In genomic region chr14:53064461-53064860, GRCh38 we compare ENCODE assay signal across 20 cellular contexts.
A peak's percentile ranks its signal among the peaks of the same experiment; 100 is the strongest.
DNase-seq lines count a peak whose midpoint lies in the region; ATAC-seq, FAIRE-seq and TF ChIP-seq lines count a peak whose summit lies in the region.
"Had no signal": no experiment of that assay in that cellular context is flagged by ENCODE, and none has a peak within 500 bp of the region (broad histone marks: within the 10 kb centered on the region; RNA-seq: fewer than 3 reads in every experiment).

No MANE protein-coding gene starts in this region.

- no peak overlapping the region for H2AFZ ChIP-seq in HepG2 (ENCODE audit: low read length)
- H2AFZ ChIP-seq: GM23338 had no signal

- no peak overlapping the region for H3K27ac Mint-ChIP-seq in Caco-2 (ENCODE audit: unreplicated experiment)
- H3K27ac Mint-ChIP-seq: GM23338, IgD-negative memory B cell had no signal

- H3K9me3 ChIP-seq in HepG2 (ENCODE audit: low read length) (no peaks in the 10 kb centered on the region), right lobe of liver (no peaks in the 10 kb centered on the region), Caco-2 (no peaks in the 10 kb centered on the region)
- H3K9me3 ChIP-seq: BLaER1 treated with 17β-estradiol and CSF1 and Interleukin-3, amounts not matched to agents 10 nM and 100 nM had no signal

- CTCF ChIA-PET in HepG2 (lab: Yijun Ruan, JAX; ENCODE audit: low intra/inter-chr PET ratio, low total read pairs) (no interaction called here), Caco-2 (lab: Charles Lee) (no interaction called here)

- DNase-seq in HepG2 (ENCODE audit: low spot score) (no peak), right lobe of liver (no peak), cerebellar cortex (ENCODE audit: low spot score) (peak; percentile 6), kidney glomerular epithelial cell (lab: John Stamatoyannopoulos, UW) (peak; percentile 20), epidermal melanocyte (ENCODE audit: insufficient read length, low spot score) (no peak), sciatic nerve (ENCODE audit: low spot score) (no peak), Caco-2 (no peak)
- DNase-seq: 8988T; AML-193; Calu3; CD4-positive, CD25-positive, alpha-beta regulatory T cell; DMS 273 treated with DMSO at 0.1 percent for 48 hours; DMS79 treated with DMSO at 0.1 percent for 48 hours; EL; GDM1; H7 had no signal

- no peak for TF ChIP-seq RAD21 in HepG2 (CRISPR knock-in tag; IDR thresholded peaks at IDR 0.05)

- no peaks in the 10 kb centered on the region for H3K27me3 Mint-ChIP-seq in Caco-2 (ENCODE audit: insufficient read depth, unreplicated experiment)
- H3K27me3 Mint-ChIP-seq: CD4-positive, CD25-positive, alpha-beta regulatory T cell; IgD-negative memory B cell had no signal

- TF ChIP-seq POLR2A in HepG2 (IDR thresholded peaks at IDR 0.05; ENCODE audit: insufficient read depth in 1 of 2, low read depth in 2 of 2, low read length in 2 of 2) (no peak), right lobe of liver (IDR thresholded peaks at IDR 0.05) (no peak)

- POLR2A ChIA-PET in HepG2 (lab: Yijun Ruan, JAX) (no interaction called here), Caco-2 (lab: Charles Lee) (no interaction called here)

- H3K4me1 ChIP-seq in HepG2 (ENCODE audit: insufficient read depth, low read length) (no peaks in the 10 kb centered on the region), right lobe of liver (no peaks in the 10 kb centered on the region), Caco-2 (no peaks in the 10 kb centered on the region)

- H3K36me3 Mint-ChIP-seq in Caco-2 (ENCODE audit: insufficient read depth, unreplicated experiment) = no peaks in the 10 kb centered on the region

- no peaks in the 10 kb centered on the region for H4K20me1 ChIP-seq in HepG2 (ENCODE audit: insufficient read depth, low read length)
- H4K20me1 ChIP-seq: BLaER1 treated with 17β-estradiol and CSF1 and Interleukin-3, amounts not matched to agents 10 nM and 100 nM had no signal

- no peaks in the 10 kb centered on the region for H3K9me3 Mint-ChIP-seq in Caco-2 (ENCODE audit: unreplicated experiment)
- H3K9me3 Mint-ChIP-seq: CD4-positive, CD25-positive, alpha-beta regulatory T cell; GM23338; IgD-negative memory B cell had no signal

- no peak for FAIRE-seq in HepG2 (lab: Jason Lieb, UNC)

- H3K27ac ChIP-seq in HepG2 (ENCODE audit: extremely low read length, insufficient read depth, low read length) (no peak overlapping the region), right lobe of liver (no peak overlapping the region)
- H3K27ac ChIP-seq: BLaER1 treated with 17β-estradiol and CSF1 and Interleukin-3, amounts not matched to agents 10 nM and 100 nM had no signal

- ATAC-seq in HepG2 (no peak), right lobe of liver (no peak), sciatic nerve (no peak), HG02588 (IDR thresholded peaks at IDR 0.05; ENCODE audit: unreplicated experiment) (no peak)
- ATAC-seq: GM23338 had no signal

- no peak for TF ChIP-seq EP300 in HepG2 (IDR thresholded peaks at IDR 0.05; ENCODE audit: low read depth in 2 of 2, low read length in 2 of 2)
- no peak for TF ChIP-seq EP300 in HepG2 (CRISPR knock-in tag; IDR thresholded peaks at IDR 0.05; ENCODE audit: borderline replicate concordance)

- BruUV-seq in HepG2 (replicated peaks; lab: Mats Ljungman, UMichigan) = no TSS peak
- BruUV-seq in Caco-2 (replicated peaks; lab: Mats Ljungman, UMichigan) = no TSS peak

- no peaks in the 10 kb centered on the region for H3K4me1 Mint-ChIP-seq in Caco-2 (ENCODE audit: low read depth, unreplicated experiment)
- H3K4me1 Mint-ChIP-seq: IgD-negative memory B cell had no signal

- intact Hi-C loops in HepG2 (cut with micrococcal nuclease; ENCODE audit: unreplicated experiment) (no loop called here), right lobe of liver (cut with DNase I) (no loop called here), sciatic nerve (cut with DNase I) (no loop called here), Caco-2 (cut with micrococcal nuclease; ENCODE audit: unreplicated experiment) (no loop called here)

- no peak overlapping the region for H3K4me2 ChIP-seq in HepG2 (ENCODE audit: low read depth, low read length)
- H3K4me2 ChIP-seq: BLaER1 treated with 17β-estradiol and CSF1 and Interleukin-3, amounts not matched to agents 10 nM and 100 nM; GM23338 had no signal

- H3K9ac ChIP-seq in HepG2 (ENCODE audit: insufficient read depth, low read depth, low read length) = no peak overlapping the region
- H3K9ac ChIP-seq: BLaER1 treated with 17β-estradiol and CSF1 and Interleukin-3, amounts not matched to agents 10 nM and 100 nM had no signal

- TF ChIP-seq CTCF in HepG2 (CRISPR knock-in tag; IDR thresholded peaks at IDR 0.05) (no peak), right lobe of liver (IDR thresholded peaks at IDR 0.05) (no peak), Caco-2 (IDR thresholded peaks at IDR 0.05; ENCODE audit: insufficient read depth in 1 of 2, low read depth in 1 of 2, low read length in 1 of 2, severe bottlenecking in 1 of 2, unreplicated experiment in 1 of 2) (no peak)

- H3K4me3 Mint-ChIP-seq in Caco-2 (ENCODE audit: unreplicated experiment) = no peak overlapping the region
- H3K4me3 Mint-ChIP-seq: CD4-positive, CD25-positive, alpha-beta regulatory T cell; GM23338; IgD-negative memory B cell had no signal

- H3K27me3 ChIP-seq in HepG2 (ENCODE audit: control insufficient read depth in 1 of 2, insufficient read depth in 2 of 2, low read length in 2 of 2) (no peaks in the 10 kb centered on the region), right lobe of liver (no peaks in the 10 kb centered on the region), Caco-2 (replicated peaks; ENCODE audit: control insufficient read depth, insufficient read depth, low read length) (no peaks in the 10 kb centered on the region)
- H3K27me3 ChIP-seq: BLaER1 treated with 17β-estradiol and CSF1 and Interleukin-3, amounts not matched to agents 10 nM and 100 nM had no signal

- H3K36me3 ChIP-seq in HepG2 (replicated peaks in 1 of 2; ENCODE audit: control insufficient read depth in 1 of 2, insufficient read depth in 2 of 2, low read length in 2 of 2) (no peaks in the 10 kb centered on the region), right lobe of liver (no peaks in the 10 kb centered on the region), Caco-2 (ENCODE audit: control insufficient read depth, insufficient read depth, low read length) (no peaks in the 10 kb centered on the region)

- no peak overlapping the region for H3K4me3 ChIP-seq in HepG2 (replicated peaks in 1 of 3; ENCODE audit: insufficient read depth in 1 of 3, low read depth in 2 of 3, low read length in 3 of 3)
- no peak overlapping the region for H3K4me3 ChIP-seq in right lobe of liver
- H3K4me3 ChIP-seq in Caco-2 (ENCODE audit: low read depth, low read length) = no peak overlapping the region
- H3K4me3 ChIP-seq: BLaER1 treated with 17β-estradiol and CSF1 and Interleukin-3, amounts not matched to agents 10 nM and 100 nM; GM23338 had no signal

- in situ Hi-C loops in HepG2 (cut with HindIII; ENCODE audit: extremely low pct_ligation_motif_present, low pct_unique_long_range_greater_than_20kb) = no loop called here

- H3K79me2 ChIP-seq in HepG2 (ENCODE audit: insufficient read depth, low read length) = no peaks in the 10 kb centered on the region

TF ChIP-seq in HepG2, 621 proteins besides CTCF, POLR2A, EP300 and RAD21:
- TF ChIP-seq ATF7 (IDR thresholded peaks at IDR 0.05) (peak; percentile 88), ATF7 (CRISPR knock-in tag; IDR thresholded peaks at IDR 0.05) (no peak), DDIT3 (CRISPR knock-in tag; IDR thresholded peaks at IDR 0.05) (no peak)

Comparison
In these comparisons a context has a peak if more than half of its experiments do, and no peak if none do; other contexts are left out.
1. DNase-seq: peak in cerebellar cortex (single experiment) and kidney glomerular epithelial cell (single experiment); none in HepG2 (single experiment), right lobe of liver (0 of 3), epidermal melanocyte (single experiment), sciatic nerve (single experiment) and Caco-2 (0 of 2).